In genomic region chr1:27322569-27323116, GRCh38 we compare ENCODE assay signal across 8 cellular contexts. TPM values are rescaled to one million over a fixed set of nuclear protein-coding genes. Genes with fewer than 3 reads are reported as not detected.
DNase-seq lines count a peak whose midpoint lies in the region; ATAC-seq and TF ChIP-seq lines count a peak whose summit lies in the region.

No MANE protein-coding gene starts in this region.

- no peak for ATAC-seq in activated CD8-positive, alpha-beta memory T cell treated with anti-CD3 and anti-CD28 coated beads, Interleukin-2, amount 10 ng/mL, durations not matched to agents 7 days and 5 days
- ATAC-seq in HG03280 (IDR thresholded peaks at IDR 0.05; ENCODE audit: unreplicated experiment) (no peak), GM21515 (IDR thresholded peaks at IDR 0.05; ENCODE audit: unreplicated experiment) (no peak)

- H3K4me3 ChIP-seq in kidney epithelial cell (ENCODE audit: low read depth, low read length) = peak overlapping the region; percentile 98
- H3K4me3 ChIP-seq in thyroid gland (replicated peaks in 1 of 3) = peak overlapping the region; percentile 84 to 94 (median 89)

- H3K9me3 ChIP-seq in thyroid gland = no peaks in the 10 kb centered on the region

- CTCF ChIA-PET in activated CD8-positive, alpha-beta memory T cell treated with anti-CD3 and anti-CD28 coated beads, Interleukin-2, amount 10 ng/mL, durations not matched to agents 7 days and 5 days (lab: Charles Lee) = interaction anchor here (0.7 to 3.5 kb wide), 12 partner anchors 11 to 340 kb away, joined by 3 to 33 read pairs (median 4); partner anchors contain the start of gene GPR3

- no peak for TF ChIP-seq POLR2A in thyroid gland (IDR thresholded peaks at IDR 0.05)

- H3K27me3 ChIP-seq in kidney epithelial cell (ENCODE audit: control insufficient read depth, insufficient read depth, low read length) = no peaks in the 10 kb centered on the region
- no peaks in the 10 kb centered on the region for H3K27me3 ChIP-seq in thyroid gland

- peaks cover 10 to 13% of the 10 kb centered on the region in 2 donors for H3K4me1 ChIP-seq in thyroid gland

- TF ChIP-seq CTCF in kidney epithelial cell (IDR thresholded peaks at IDR 0.05; ENCODE audit: insufficient read depth, low read length, poor library complexity, severe bottlenecking) (no peak), thyroid gland (IDR thresholded peaks at IDR 0.05) (no peak)

- H3K36me3 ChIP-seq in kidney epithelial cell (ENCODE audit: control insufficient read depth, insufficient read depth, low read length) (no peaks in the 10 kb centered on the region), thyroid gland (peaks cover 0 to 11% of the 10 kb centered on the region in 2 donors)

- no peaks in the 10 kb centered on the region for H3K9me3 Mint-ChIP-seq in activated CD8-positive, alpha-beta memory T cell treated with anti-CD3 and anti-CD28 coated beads, Interleukin-2, amount 10 ng/mL, durations not matched to agents 7 days and 5 days (ENCODE audit: low read depth)
- no peaks in the 10 kb centered on the region for H3K9me3 Mint-ChIP-seq in activated naive CD8-positive, alpha-beta T cell (ENCODE audit: low read depth)

- H3K4me1 Mint-ChIP-seq in activated CD8-positive, alpha-beta memory T cell treated with anti-CD3 and anti-CD28 coated beads, Interleukin-2, amount 10 ng/mL, durations not matched to agents 7 days and 5 days = peaks cover 45% of the 10 kb centered on the region
- peaks cover 45% of the 10 kb centered on the region for H3K4me1 Mint-ChIP-seq in activated naive CD8-positive, alpha-beta T cell (ENCODE audit: low read depth)

- intact Hi-C loops in thyroid gland (cut with DNase I) = no loop called here

- no peak for DNase-seq in activated CD8-positive, alpha-beta memory T cell treated with anti-CD3 and anti-CD28 coated beads, Interleukin-2, amount 10 ng/mL, durations not matched to agents 7 days and 5 days
- DNase-seq in activated CD8-positive, alpha-beta memory T cell treated with anti-CD3 and anti-CD28 coated beads for 24 hours = no peak
- DNase-seq in kidney epithelial cell (ENCODE audit: low read depth) = no peak
- DNase-seq in thyroid gland = no peak
- DNase-seq in T1000 (lab: John Stamatoyannopoulos, UW) = no peak

- 1 to 3% methylated on average over 7 to 9 of the region's 9 CpGs for WGBS in thyroid gland, 2 donors

- peaks cover 26% of the 10 kb centered on the region for H3K36me3 Mint-ChIP-seq in activated CD8-positive, alpha-beta memory T cell treated with anti-CD3 and anti-CD28 coated beads, Interleukin-2, amount 10 ng/mL, durations not matched to agents 7 days and 5 days
- peaks cover 5% of the 10 kb centered on the region for H3K36me3 Mint-ChIP-seq in activated naive CD8-positive, alpha-beta T cell

- H3K27me3 Mint-ChIP-seq in activated CD8-positive, alpha-beta memory T cell treated with anti-CD3 and anti-CD28 coated beads, Interleukin-2, amount 10 ng/mL, durations not matched to agents 7 days and 5 days = peaks cover 2% of the 10 kb centered on the region
- no peaks in the 10 kb centered on the region for H3K27me3 Mint-ChIP-seq in activated naive CD8-positive, alpha-beta T cell

- H3K27ac ChIP-seq in thyroid gland = peak overlapping the region; percentile 56 to 81 (median 81)

- peak overlapping the region; percentile 96 for H3K27ac Mint-ChIP-seq in activated CD8-positive, alpha-beta memory T cell treated with anti-CD3 and anti-CD28 coated beads, Interleukin-2, amount 10 ng/mL, durations not matched to agents 7 days and 5 days
- peak overlapping the region; percentile 94 for H3K27ac Mint-ChIP-seq in activated naive CD8-positive, alpha-beta T cell

- peak overlapping the region; percentile 92 for H3K4me3 Mint-ChIP-seq in activated CD8-positive, alpha-beta memory T cell treated with anti-CD3 and anti-CD28 coated beads, Interleukin-2, amount 10 ng/mL, durations not matched to agents 7 days and 5 days
- H3K4me3 Mint-ChIP-seq in activated naive CD8-positive, alpha-beta T cell = peak overlapping the region; percentile 97

RNA-seq across cellular contexts. Expression of gene TMEM222, which starts 0.7 kb away (rescaled TPM):
- total RNA-seq in activated CD8-positive, alpha-beta memory T cell treated with anti-CD3 and anti-CD28 coated beads, Interleukin-2, amount 10 ng/mL, durations not matched to agents 7 days and 5 days = 10 to 100 TPM; 31.0 to 44.2 TPM
- total RNA-seq in kidney epithelial cell (27.5 and 43.6 TPM in 2 replicates), thyroid gland (10 to 100 TPM; 22.7 to 46.0 (median 30.9) TPM)

RNA-seq across cellular contexts. Expression of gene SYTL1, which starts 19.2 kb away (rescaled TPM):
- 10 to 100 TPM; 60.7 to 85.3 TPM for total RNA-seq in activated CD8-positive, alpha-beta memory T cell treated with anti-CD3 and anti-CD28 coated beads, Interleukin-2, amount 10 ng/mL, durations not matched to agents 7 days and 5 days
- total RNA-seq in kidney epithelial cell (40.3 and 47.2 TPM in 2 replicates), thyroid gland (10 to 100 TPM; 12.4 to 23.9 (median 18.4) TPM)

RNA-seq across cellular contexts. Expression of gene MAP3K6, which starts 44.1 kb away (rescaled TPM):
- total RNA-seq in activated CD8-positive, alpha-beta memory T cell treated with anti-CD3 and anti-CD28 coated beads, Interleukin-2, amount 10 ng/mL, durations not matched to agents 7 days and 5 days = 10 to 100 TPM in 1 of 2 experiments, 1 to 10 TPM in 1; 7.4 to 10.6 TPM
- total RNA-seq in kidney epithelial cell (8.6 and 12.0 TPM in 2 replicates), thyroid gland (10 to 100 TPM; 17.6 to 62.9 (median 32.3) TPM)

RNA-seq across cellular contexts. Expression of gene FCN3, which starts 52.0 kb away (rescaled TPM):
- not detected for total RNA-seq in activated CD8-positive, alpha-beta memory T cell treated with anti-CD3 and anti-CD28 coated beads, Interleukin-2, amount 10 ng/mL, durations not matched to agents 7 days and 5 days
- total RNA-seq in kidney epithelial cell = 0.14 TPM in 1 of 2 replicates, not detected in the other
- 10 to 100 TPM in 2 of 4 donors, 1 to 10 TPM in 2; 7.4 to 33.4 (median 10.7) TPM for total RNA-seq in thyroid gland
